In the genomic region with DNA sequence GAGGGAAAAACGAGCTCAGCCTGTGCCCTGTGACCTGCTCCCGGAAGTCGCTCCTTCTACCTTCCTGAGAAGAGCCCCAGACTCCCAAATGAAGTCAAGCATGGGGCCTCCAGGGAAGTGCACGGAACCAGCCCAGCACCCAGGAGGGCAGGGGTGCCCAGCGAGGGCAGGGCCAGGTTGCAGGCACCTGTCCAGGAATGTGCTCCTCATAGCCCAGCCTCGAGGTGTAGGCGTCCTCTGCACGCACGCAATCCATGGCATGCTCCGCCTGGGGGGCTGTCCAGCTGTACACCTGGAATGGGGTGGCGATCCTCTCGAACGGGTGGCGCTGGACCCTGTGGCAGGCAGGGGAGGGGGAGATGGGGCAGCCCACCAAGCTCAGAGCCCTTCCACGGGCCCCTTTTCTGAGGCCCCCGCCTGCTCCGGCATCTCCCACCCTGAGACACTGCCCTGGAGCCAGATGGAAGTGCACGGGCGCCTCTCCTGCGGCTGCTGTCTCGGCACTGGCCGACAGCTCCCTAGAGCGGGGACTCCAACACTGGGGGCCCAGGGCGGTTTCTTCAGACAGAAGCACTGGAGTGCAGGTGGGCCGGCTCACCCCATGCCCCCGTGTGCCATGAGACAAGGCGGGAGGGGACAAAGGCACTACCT, we compare ENCODE assay signal across 14 cellular contexts. TPM values are rescaled to one million over a fixed set of nuclear protein-coding genes. Genes with fewer than 3 reads are reported as not detected.
DNase-seq lines count a peak whose midpoint lies in the region; ATAC-seq and TF ChIP-seq lines count a peak whose summit lies in the region.
"Had no signal": no experiment of that assay in that cellular context is flagged by ENCODE, and none has a peak within 500 bp of the region (broad histone marks: within the 10 kb centered on the region; RNA-seq: fewer than 3 reads in every experiment).

No MANE protein-coding gene starts in this region.

- no peaks in the 10 kb centered on the region for H3K9me3 ChIP-seq in right atrium auricular region

- no peaks in the 10 kb centered on the region for H3K27me3 ChIP-seq in right atrium auricular region
- H3K27me3 ChIP-seq: brain microvascular endothelial cell had no signal

- DNase-seq in NCI-H146 treated with DMSO at 0.1 percent for 48 hours (lab: John Stamatoyannopoulos, UW; ENCODE audit: unreplicated experiment) (peak; percentile 60), NCI-H146 (lab: John Stamatoyannopoulos, UW) (no peak), cardiac septum (ENCODE audit: low spot score) (peak; percentile 67), right atrium auricular region (ENCODE audit: low spot score) (no peak), coronary artery (ENCODE audit: low spot score) (peak; percentile 54)
- DNase-seq: activated CD8-positive, alpha-beta T cell treated with anti-CD3 and anti-CD28 coated beads for 36 hours; activated gamma-delta T cell treated with Interleukin-2 at 50 U/mL for 16 hours; brain microvascular endothelial cell; foreskin fibroblast; PC-9 had no signal

- no peak for ATAC-seq in HG02852 (IDR thresholded peaks at IDR 0.05; ENCODE audit: unreplicated experiment)
- ATAC-seq in GM18867 (IDR thresholded peaks at IDR 0.05; ENCODE audit: unreplicated experiment): no peak
- no peak for ATAC-seq in GM19452 (IDR thresholded peaks at IDR 0.05; ENCODE audit: unreplicated experiment)
- ATAC-seq: activated CD8-positive, alpha-beta T cell treated with anti-CD3 and anti-CD28 coated beads for 36 hours had no signal

- TF ChIP-seq CTCF in right atrium auricular region (IDR thresholded peaks at IDR 0.05) (no peak), coronary artery (IDR thresholded peaks at IDR 0.05) (no peak)

- intact Hi-C loops in cardiac septum (cut with DNase I): no loop called here

- no peak overlapping the region for H3K27ac ChIP-seq in right atrium auricular region
- H3K27ac ChIP-seq in coronary artery: no peak overlapping the region
- H3K27ac ChIP-seq: brain microvascular endothelial cell, parathyroid adenoma, PC-9 had no signal

- peaks cover 77% of the 10 kb centered on the region for H3K36me3 ChIP-seq in right atrium auricular region

- H3K4me3 ChIP-seq in right atrium auricular region (no peak overlapping the region), coronary artery (no peak overlapping the region)
- H3K4me3 ChIP-seq: PC-9 had no signal

- H3K4me1 ChIP-seq in right atrium auricular region: peaks cover 0 to 14% of the 10 kb centered on the region in 2 donors
- H3K4me1 ChIP-seq: parathyroid adenoma had no signal

RNA-seq across cellular contexts. Expression of gene CLUH, which starts 10.9 kb away (rescaled TPM):
- 143 TPM for total RNA-seq in cardiac septum
- total RNA-seq in right atrium auricular region: 100 to 1,000 TPM in 1 of 2 donors, 10 to 100 TPM in 1; 94.4 to 126 TPM

RNA-seq across cellular contexts. Expression of gene CCDC92B, which starts 48.8 kb away (rescaled TPM):
- 0.13 TPM for total RNA-seq in cardiac septum
- not detected for total RNA-seq in right atrium auricular region

Comparison
In these comparisons a context has a peak if more than half of its experiments do, and no peak if none do; other contexts are left out.
1. DNase-seq: peak in NCI-H146 treated with DMSO at 0.1 percent for 48 hours (single experiment), cardiac septum (single experiment) and coronary artery (single experiment); none in NCI-H146 (single experiment) and right atrium auricular region (single experiment).